ENCODE assay signal across 1 cellular context in genomic region chr10:6089334-6090219, GRCh38.
TF ChIP-seq lines count a peak whose summit lies in the region.

No MANE protein-coding gene starts in this region.

TF ChIP-seq in GM23338, 12 proteins besides CTCF, POLR2A, EP300 and RAD21 (continued from another document):
- TF ChIP-seq, protein P1, sequence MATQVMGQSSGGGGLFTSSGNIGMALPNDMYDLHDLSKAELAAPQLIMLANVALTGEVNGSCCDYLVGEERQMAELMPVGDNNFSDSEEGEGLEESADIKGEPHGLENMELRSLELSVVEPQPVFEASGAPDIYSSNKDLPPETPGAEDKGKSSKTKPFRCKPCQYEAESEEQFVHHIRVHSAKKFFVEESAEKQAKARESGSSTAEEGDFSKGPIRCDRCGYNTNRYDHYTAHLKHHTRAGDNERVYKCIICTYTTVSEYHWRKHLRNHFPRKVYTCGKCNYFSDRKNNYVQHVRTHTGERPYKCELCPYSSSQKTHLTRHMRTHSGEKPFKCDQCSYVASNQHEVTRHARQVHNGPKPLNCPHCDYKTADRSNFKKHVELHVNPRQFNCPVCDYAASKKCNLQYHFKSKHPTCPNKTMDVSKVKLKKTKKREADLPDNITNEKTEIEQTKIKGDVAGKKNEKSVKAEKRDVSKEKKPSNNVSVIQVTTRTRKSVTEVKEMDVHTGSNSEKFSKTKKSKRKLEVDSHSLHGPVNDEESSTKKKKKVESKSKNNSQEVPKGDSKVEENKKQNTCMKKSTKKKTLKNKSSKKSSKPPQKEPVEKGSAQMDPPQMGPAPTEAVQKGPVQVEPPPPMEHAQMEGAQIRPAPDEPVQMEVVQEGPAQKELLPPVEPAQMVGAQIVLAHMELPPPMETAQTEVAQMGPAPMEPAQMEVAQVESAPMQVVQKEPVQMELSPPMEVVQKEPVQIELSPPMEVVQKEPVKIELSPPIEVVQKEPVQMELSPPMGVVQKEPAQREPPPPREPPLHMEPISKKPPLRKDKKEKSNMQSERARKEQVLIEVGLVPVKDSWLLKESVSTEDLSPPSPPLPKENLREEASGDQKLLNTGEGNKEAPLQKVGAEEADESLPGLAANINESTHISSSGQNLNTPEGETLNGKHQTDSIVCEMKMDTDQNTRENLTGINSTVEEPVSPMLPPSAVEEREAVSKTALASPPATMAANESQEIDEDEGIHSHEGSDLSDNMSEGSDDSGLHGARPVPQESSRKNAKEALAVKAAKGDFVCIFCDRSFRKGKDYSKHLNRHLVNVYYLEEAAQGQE (IDR thresholded peaks at IDR 0.05; ENCODE audit: unreplicated experiment): no peak
- TF ChIP-seq EZH2phosphoT487 (IDR thresholded peaks at IDR 0.05; ENCODE audit: unreplicated experiment): no peak
